In genomic region chr1:33088119-33088906, GRCh38 we compare ENCODE assay signal across 11 cellular contexts. TPM values are rescaled to one million over a fixed set of nuclear protein-coding genes. Genes with fewer than 3 reads are reported as not detected.
DNase-seq lines count a peak whose midpoint lies in the region; ATAC-seq and TF ChIP-seq lines count a peak whose summit lies in the region.
"Had no signal": no experiment of that assay in that cellular context is flagged by ENCODE, and none has a peak within 500 bp of the region (broad histone marks: within the 10 kb centered on the region; RNA-seq: fewer than 3 reads in every experiment).

No MANE protein-coding gene starts in this region.

- H2AFZ ChIP-seq in OCI-LY7 (ENCODE audit: low read length) = no peak overlapping the region; the same call in 1 of the 2 replicates
- no peak overlapping the region for H2AFZ ChIP-seq in neuronal stem cell (ENCODE audit: low read length)

- H3K4me1 Mint-ChIP-seq in activated T-cell treated with anti-CD3 and anti-CD28 coated beads, Interleukin-2, amount 50 U/mL, for 72 hours (ENCODE audit: low read depth) = peaks cover 14% of the 10 kb centered on the region
- peaks cover 24% of the 10 kb centered on the region for H3K4me1 Mint-ChIP-seq in central memory CD8-positive, alpha-beta T cell

- H4K20me1 ChIP-seq in OCI-LY7 (ENCODE audit: insufficient read depth, low read length) = no peaks in the 10 kb centered on the region

- H2BK15ac ChIP-seq in neuronal stem cell (ENCODE audit: low read length) = no peak overlapping the region

- H3K4me2 ChIP-seq in OCI-LY7 (ENCODE audit: low read length) (peak overlapping the region; percentile 38), neuronal stem cell (ENCODE audit: insufficient read depth, low read length, poor library complexity, severe bottlenecking) (no peak overlapping the region)

- CTCF ChIA-PET in OCI-LY7 (lab: Charles Lee; ENCODE audit: unreplicated experiment) = no interaction called here

- H3K18ac ChIP-seq in neuronal stem cell (ENCODE audit: low read length) = no peak overlapping the region

- H3K36me3 ChIP-seq in OCI-LY7 (ENCODE audit: insufficient read depth, low read length) (no peaks in the 10 kb centered on the region), upper lobe of right lung (no peaks in the 10 kb centered on the region), neuronal stem cell (replicated peaks in 1 of 2; ENCODE audit: control insufficient read depth in 2 of 2, insufficient read depth in 2 of 2, low read length in 2 of 2) (no peaks in the 10 kb centered on the region)
- H3K36me3 ChIP-seq in effector memory CD4-positive, alpha-beta T cell (ENCODE audit: control insufficient read depth, insufficient read depth, low read length) = no peaks in the 10 kb centered on the region

- H2BK120ac ChIP-seq in neuronal stem cell (ENCODE audit: low read depth, low read length) = no peak overlapping the region

- H3K4me3 Mint-ChIP-seq in activated T-cell treated with anti-CD3 and anti-CD28 coated beads, Interleukin-2, amount 50 U/mL, for 72 hours = peak overlapping the region; percentile 36 to 52
- H3K4me3 Mint-ChIP-seq in central memory CD8-positive, alpha-beta T cell = peak overlapping the region; percentile 0
- H3K4me3 Mint-ChIP-seq: brain had no signal

- no peaks in the 10 kb centered on the region for H3K36me3 Mint-ChIP-seq in activated T-cell treated with anti-CD3 and anti-CD28 coated beads, Interleukin-2, amount 50 U/mL, for 72 hours (ENCODE audit: insufficient read depth in 2 of 2)
- no peaks in the 10 kb centered on the region for H3K36me3 Mint-ChIP-seq in central memory CD8-positive, alpha-beta T cell (ENCODE audit: insufficient read depth)
- H3K36me3 Mint-ChIP-seq: brain had no signal

- no peak overlapping the region for H4K8ac ChIP-seq in neuronal stem cell (ENCODE audit: low read depth, low read length)

- TF ChIP-seq CTCF in OCI-LY7 (conservative IDR thresholded peaks at IDR 0.05; ENCODE audit: low read length) (no peak), upper lobe of right lung (IDR thresholded peaks at IDR 0.05) (no peak)

- no peaks in the 10 kb centered on the region for H3K9me3 Mint-ChIP-seq in activated T-cell treated with anti-CD3 and anti-CD28 coated beads, Interleukin-2, amount 50 U/mL, for 72 hours
- no peaks in the 10 kb centered on the region for H3K9me3 Mint-ChIP-seq in central memory CD8-positive, alpha-beta T cell
- H3K9me3 Mint-ChIP-seq: brain had no signal

- H3K9ac ChIP-seq in neuronal stem cell (ENCODE audit: low read depth, low read length, poor library complexity) = no peak overlapping the region

- intact Hi-C loops in OCI-LY7 (cut with micrococcal nuclease; ENCODE audit: unreplicated experiment) = loop anchor here (5.0 kb wide), 1 partner anchor 376 kb away; no protein-coding TSS in a partner anchor
- intact Hi-C loops in upper lobe of right lung (cut with DNase I) = no loop called here

- H3K27ac ChIP-seq in OCI-LY7 (ENCODE audit: low read depth, low read length, poor library complexity, severe bottlenecking) = no peak overlapping the region
- no peak overlapping the region for H3K27ac ChIP-seq in upper lobe of right lung
- no peak overlapping the region for H3K27ac ChIP-seq in neuronal stem cell (replicated peaks; ENCODE audit: low read length)
- no peak overlapping the region for H3K27ac ChIP-seq in effector memory CD4-positive, alpha-beta T cell (ENCODE audit: insufficient read depth, low read length, poor library complexity, severe bottlenecking)
- H3K27ac ChIP-seq: HL-60 had no signal

- H3K9me2 ChIP-seq in OCI-LY7 (ENCODE audit: insufficient read depth, low read length) = no peaks in the 10 kb centered on the region

- no peaks in the 10 kb centered on the region for H3K27me3 Mint-ChIP-seq in activated T-cell treated with anti-CD3 and anti-CD28 coated beads, Interleukin-2, amount 50 U/mL, for 72 hours (ENCODE audit: low read depth)
- H3K27me3 Mint-ChIP-seq in central memory CD8-positive, alpha-beta T cell = no peaks in the 10 kb centered on the region
- H3K27me3 Mint-ChIP-seq: brain had no signal

- H2AK5ac ChIP-seq in neuronal stem cell (ENCODE audit: low read depth, low read length) = no peak overlapping the region

- WGBS in neuronal stem cell (ENCODE audit: extremely low coverage in 2 of 2, insufficient read length in 2 of 2, insufficient replicate concordance in 1 of 2), 2 donors = no CpG with 5 or more reads among the region's 9 CpGs

- no peaks in the 10 kb centered on the region for H3K79me1 ChIP-seq in neuronal stem cell (ENCODE audit: low read depth, low read length)

- peak; percentile 62 for ATAC-seq in activated T-cell treated with anti-CD3 and anti-CD28 coated beads, Interleukin-2, amount 50 U/mL, for 72 hours (replicated peaks in 1 of 2)
- ATAC-seq in central memory CD8-positive, alpha-beta T cell (replicated peaks; ENCODE audit: extremely low read depth, poor library complexity, severe bottlenecking) = peak; percentile 60
- peak; percentile 57 for ATAC-seq in upper lobe of right lung

- POLR2A ChIA-PET in OCI-LY7 (lab: Charles Lee) = interaction anchor here (0.7 to 1.3 kb wide), 4 partner anchors 28 to 607 kb away, joined by 3 to 7 read pairs (median 4); no protein-coding TSS in a partner anchor

- no peak overlapping the region for H3K4ac ChIP-seq in neuronal stem cell (ENCODE audit: low read length)

- peaks cover 17% of the 10 kb centered on the region for H3K4me1 ChIP-seq in OCI-LY7 (ENCODE audit: insufficient read depth, low read length, poor library complexity, severe bottlenecking)
- no peaks in the 10 kb centered on the region for H3K4me1 ChIP-seq in upper lobe of right lung
- peaks cover 3 to 8% of the 10 kb centered on the region in 2 donors for H3K4me1 ChIP-seq in neuronal stem cell (ENCODE audit: control insufficient read depth in 2 of 2, insufficient read depth in 1 of 2, low read depth in 1 of 2, low read length in 2 of 2)
- H3K4me1 ChIP-seq in effector memory CD4-positive, alpha-beta T cell (ENCODE audit: control insufficient read depth, insufficient read depth, low read length, poor library complexity, severe bottlenecking) = peaks cover 14% of the 10 kb centered on the region

- H2BK12ac ChIP-seq in neuronal stem cell (ENCODE audit: low read length) = no peak overlapping the region

- H3K23ac ChIP-seq in neuronal stem cell (ENCODE audit: low read depth, low read length, poor library complexity) = no peak overlapping the region

- no peaks in the 10 kb centered on the region for H3K9me3 ChIP-seq in OCI-LY7 (ENCODE audit: low read length)
- H3K9me3 ChIP-seq in upper lobe of right lung = no peaks in the 10 kb centered on the region
- no peaks in the 10 kb centered on the region for H3K9me3 ChIP-seq in neuronal stem cell (replicated peaks in 1 of 2; ENCODE audit: control insufficient read depth in 2 of 2, insufficient read depth in 1 of 2, low read depth in 1 of 2, low read length in 2 of 2)
- no peaks in the 10 kb centered on the region for H3K9me3 ChIP-seq in effector memory CD4-positive, alpha-beta T cell (ENCODE audit: control insufficient read depth, low read length)

- H3K14ac ChIP-seq in neuronal stem cell (ENCODE audit: low read length) = no peak overlapping the region

- H3K27me3 ChIP-seq in upper lobe of right lung (no peaks in the 10 kb centered on the region), neuronal stem cell (ENCODE audit: control insufficient read depth in 3 of 3, insufficient read depth in 3 of 3, low read depth in 1 of 3, low read length in 3 of 3) (peaks cover 0 to 9% (median 0%) of the 10 kb centered on the region in 3 experiments)
- H3K27me3 ChIP-seq in effector memory CD4-positive, alpha-beta T cell (replicated peaks; ENCODE audit: control insufficient read depth, insufficient read depth, low read length, poor library complexity, severe bottlenecking) = no peaks in the 10 kb centered on the region

- no TSS peak for BruUV-seq in OCI-LY7 (replicated peaks; lab: Mats Ljungman, UMichigan)

- H3K27ac Mint-ChIP-seq in activated T-cell treated with anti-CD3 and anti-CD28 coated beads, Interleukin-2, amount 50 U/mL, for 72 hours = peak overlapping the region; percentile 79
- H3K27ac Mint-ChIP-seq in central memory CD8-positive, alpha-beta T cell (ENCODE audit: low read depth) = peak overlapping the region; percentile 78

- no peak for DNase-seq in activated T-cell treated with anti-CD3 and anti-CD28 coated beads, Interleukin-2, amount 50 U/mL, for 72 hours
- DNase-seq in activated T-cell treated with anti-CD3 and anti-CD28 coated beads for 4 hours = no peak
- peak; percentile 62 for DNase-seq in OCI-LY7 (ENCODE audit: low spot score)
- no peak for DNase-seq in central memory CD8-positive, alpha-beta T cell (ENCODE audit: low spot score in 2 of 2)
- DNase-seq in upper lobe of right lung = no peak
- no peak for DNase-seq in COR-L47 (lab: John Stamatoyannopoulos, UW)
- DNase-seq in neuronal stem cell (ENCODE audit: low spot score) = no peak
- no peak for DNase-seq in effector memory CD4-positive, alpha-beta T cell
- DNase-seq: NCI-H2081 treated with DMSO at 0.1 percent for 48 hours had no signal

- H3K79me2 ChIP-seq in OCI-LY7 (ENCODE audit: insufficient read depth, low read depth, low read length) = no peaks in the 10 kb centered on the region

- H3K4me3 ChIP-seq in OCI-LY7 (ENCODE audit: low read depth, low read length, poor library complexity, severe bottlenecking) = no peak overlapping the region
- H3K4me3 ChIP-seq in upper lobe of right lung = no peak overlapping the region
- no peak overlapping the region for H3K4me3 ChIP-seq in neuronal stem cell (ENCODE audit: low read length in 2 of 2)
- no peak overlapping the region for H3K4me3 ChIP-seq in effector memory CD4-positive, alpha-beta T cell (ENCODE audit: insufficient read depth, low read depth, low read length, poor library complexity, severe bottlenecking)

- H2BK5ac ChIP-seq in neuronal stem cell (ENCODE audit: low read length) = no peak overlapping the region

- H4K91ac ChIP-seq in neuronal stem cell (ENCODE audit: low read depth, low read length, poor library complexity) = no peak overlapping the region

RNA-seq across cellular contexts. Expression of gene AZIN2, which starts 7.4 kb away (rescaled TPM):
- total RNA-seq in activated T-cell treated with anti-CD3 and anti-CD28 coated beads, Interleukin-2, amount 50 U/mL, for 72 hours = 1 to 10 TPM; 2.5 to 4.1 TPM
- 0.63 and 1.3 TPM in 2 replicates for total RNA-seq in OCI-LY7 (2014; rRNA removed; shearing (Covaris generic))
- total RNA-seq in OCI-LY7 (2022) (0.27 and 0.94 TPM in 2 replicates), upper lobe of right lung (2.3 TPM)
- 5.9 TPM for polyA plus RNA-seq in neuronal stem cell (2013, experiment 1 of 2)
- polyA plus RNA-seq in neuronal stem cell (2013, experiment 2 of 2) = 6.1 TPM

RNA-seq across cellular contexts. Expression of gene AK2, which starts 51.6 kb away (rescaled TPM):
- 100 to 1,000 TPM; 217 to 223 TPM for total RNA-seq in activated T-cell treated with anti-CD3 and anti-CD28 coated beads, Interleukin-2, amount 50 U/mL, for 72 hours
- 185 and 223 TPM in 2 replicates for total RNA-seq in OCI-LY7 (2014; rRNA removed; shearing (Covaris generic))
- 256 and 298 TPM in 2 replicates for total RNA-seq in OCI-LY7 (2022)
- total RNA-seq in upper lobe of right lung = 106 TPM
- 47.7 TPM for polyA plus RNA-seq in neuronal stem cell (2013, experiment 1 of 2)
- polyA plus RNA-seq in neuronal stem cell (2013, experiment 2 of 2) = 46.5 TPM
